ENCODE assay signal across 19 cellular contexts in the genomic region with DNA sequence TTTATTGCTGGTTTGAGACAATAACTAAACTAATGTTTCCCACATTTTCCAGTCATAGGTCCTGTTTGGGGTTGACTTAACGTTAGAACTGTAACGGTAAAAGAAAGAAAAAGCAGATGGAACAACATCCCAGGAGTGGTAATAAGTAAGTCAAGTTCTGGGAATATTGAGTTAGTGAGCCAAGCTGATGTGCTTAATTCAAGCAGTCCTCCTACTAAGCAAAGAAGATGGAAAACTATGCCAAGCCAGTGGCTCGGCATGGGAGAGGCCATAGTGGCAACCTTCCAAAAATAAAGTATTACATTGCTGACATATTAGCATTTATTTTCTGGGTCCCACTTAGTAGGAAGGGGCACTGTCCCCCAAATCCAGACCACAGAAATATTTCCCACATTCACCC.
DNase-seq lines count a peak whose midpoint lies in the region; ATAC-seq and TF ChIP-seq lines count a peak whose summit lies in the region.
"Had no signal": no experiment of that assay in that cellular context is flagged by ENCODE, and none has a peak within 500 bp of the region (broad histone marks: within the 10 kb centered on the region; RNA-seq: fewer than 3 reads in every experiment).

No MANE protein-coding gene starts in this region.

- H3K36me3 Mint-ChIP-seq in mesothelial cell of epicardium: no peaks in the 10 kb centered on the region
- H3K36me3 Mint-ChIP-seq: IgD-negative memory B cell had no signal

- H3K4me3 Mint-ChIP-seq in mesothelial cell of epicardium: no peak overlapping the region
- H3K4me3 Mint-ChIP-seq: IgD-negative memory B cell had no signal

- no peak for ATAC-seq in HG02623 (IDR thresholded peaks at IDR 0.05; ENCODE audit: unreplicated experiment)
- ATAC-seq in lower lobe of right lung: no peak
- no peak for ATAC-seq in HG03378 (IDR thresholded peaks at IDR 0.05; ENCODE audit: unreplicated experiment)
- ATAC-seq: left lobe of liver had no signal

- intact Hi-C loops in lower lobe of right lung (cut with DNase I): no loop called here

- no peaks in the 10 kb centered on the region for H4K20me1 ChIP-seq in GM23248 (ENCODE audit: insufficient read depth)

- H3K27me3 ChIP-seq in GM23248 (replicated peaks; ENCODE audit: insufficient read depth): no peaks in the 10 kb centered on the region
- no peaks in the 10 kb centered on the region for H3K27me3 ChIP-seq in lower lobe of right lung (ENCODE audit: low read depth)

- H3K9me3 Mint-ChIP-seq in mesothelial cell of epicardium: no peaks in the 10 kb centered on the region
- H3K9me3 Mint-ChIP-seq: activated T-helper 2 cell treated with anti-CD3 and anti-CD28 coated beads, Interferon-gamma antibody, Interleukin-2, Interleukin-4, amounts not matched to agents 10 μg/mL and 5 μg/mL and 100 μg/mL, durations not matched to agents 14 hours and 24 hours and 36 hours had no signal

- no peak for TF ChIP-seq CTCF in AG09309 (IDR thresholded peaks at IDR 0.05; ENCODE audit: control insufficient read depth, insufficient read depth, low read depth, low read length, missing control alignments)
- TF ChIP-seq CTCF in astrocyte of the spinal cord (IDR thresholded peaks at IDR 0.05; ENCODE audit: low read depth, low read length): no peak
- TF ChIP-seq CTCF in mesothelial cell of epicardium (IDR thresholded peaks at IDR 0.05; ENCODE audit: unreplicated experiment): no peak
- no peak for TF ChIP-seq CTCF in lower lobe of right lung (IDR thresholded peaks at IDR 0.05)

- no peak overlapping the region for H2AFZ ChIP-seq in GM23248

- H3K9ac ChIP-seq in GM23248: no peak overlapping the region

- H3K27ac Mint-ChIP-seq in mesothelial cell of epicardium: peak overlapping the region; percentile 40
- H3K27ac Mint-ChIP-seq: activated T-helper 2 cell treated with anti-CD3 and anti-CD28 coated beads, Interferon-gamma antibody, Interleukin-2, Interleukin-4, amounts not matched to agents 10 μg/mL and 5 μg/mL and 100 μg/mL, durations not matched to agents 14 hours and 24 hours and 36 hours; IgD-negative memory B cell had no signal

- H3K9me3 ChIP-seq in GM23248 (ENCODE audit: low read depth) (no peaks in the 10 kb centered on the region), lower lobe of right lung (no peaks in the 10 kb centered on the region)
- H3K9me3 ChIP-seq: thoracic aorta had no signal

- H3F3A ChIP-seq in GM23248 (ENCODE audit: insufficient read depth): peaks cover 23% of the 10 kb centered on the region

- H3K4me1 ChIP-seq in GM23248 (ENCODE audit: insufficient read depth) (peaks cover 24% of the 10 kb centered on the region), lower lobe of right lung (peaks cover 9% of the 10 kb centered on the region)

- no peaks in the 10 kb centered on the region for H3K9me2 ChIP-seq in GM23248 (ENCODE audit: insufficient read depth)

- in situ Hi-C loops in GM23248 (cut with MboI) (no loop called here), astrocyte of the spinal cord (cut with HindIII; ENCODE audit: low sequenced_read_pairs) (no loop called here)

- peaks cover 12% of the 10 kb centered on the region for H3K27me3 Mint-ChIP-seq in mesothelial cell of epicardium (ENCODE audit: low read depth)

- peak; percentile 77 for DNase-seq in AG09309 (ENCODE audit: low read depth)
- DNase-seq in GM23248: peak; percentile 64
- peak; percentile 72 for DNase-seq in astrocyte of the spinal cord (ENCODE audit: low read depth, low spot score)
- no peak for DNase-seq in mesothelial cell of epicardium (ENCODE audit: low spot score in 2 of 2, unreplicated experiment in 2 of 2)
- DNase-seq in DMS153 treated with DMSO at 0.1 percent for 48 hours (lab: John Stamatoyannopoulos, UW; ENCODE audit: unreplicated experiment): no peak
- no peak for DNase-seq in lower lobe of right lung
- DNase-seq: activated CD4-positive, alpha-beta T cell treated with anti-CD3 and anti-CD28 coated beads for 48 hours; caudate nucleus; erythroblast; MV-4-11; SIG-M5; stimulated activated CD4-positive, alpha-beta T cell treated with anti-CD3 and anti-CD28 coated beads, Interleukin-15, amount 100 ng/mL, for 24 hours; T-helper 1 cell had no signal

- H3K27ac ChIP-seq in GM23248 (no peak overlapping the region), lower lobe of right lung (no peak overlapping the region)
- H3K27ac ChIP-seq: thoracic aorta had no signal

- WGBS in GM23248 (ENCODE audit: low coverage in 1 of 2, low lambda C conversion rate in 2 of 2, missing lambda C conversion rate in 2 of 2), 2 experiments: 21 to 31% methylated on average over 3 of the region's 3 CpGs

- H3K4me2 ChIP-seq in GM23248 (ENCODE audit: unreplicated experiment): peak overlapping the region; percentile 33

- peaks cover 17% of the 10 kb centered on the region for H3K4me1 Mint-ChIP-seq in mesothelial cell of epicardium

- no peaks in the 10 kb centered on the region for H3K79me2 ChIP-seq in GM23248 (ENCODE audit: insufficient read depth)

- H3K36me3 ChIP-seq in GM23248 (ENCODE audit: low read depth): no peaks in the 10 kb centered on the region
- no peaks in the 10 kb centered on the region for H3K36me3 ChIP-seq in lower lobe of right lung
- H3K36me3 ChIP-seq: thoracic aorta had no signal

- H3K4me3 ChIP-seq in AG09309 (ENCODE audit: control insufficient read depth, low read depth, low read length) (no peak overlapping the region), GM23248 (no peak overlapping the region), astrocyte of the spinal cord (ENCODE audit: low read depth, low read length) (no peak overlapping the region), lower lobe of right lung (no peak overlapping the region)
- H3K4me3 ChIP-seq: thoracic aorta had no signal

Comparison
In these comparisons a context has a peak if more than half of its experiments do, and no peak if none do; other contexts are left out.
1. DNase-seq: peak in AG09309 (single experiment), GM23248 (single experiment) and astrocyte of the spinal cord (single experiment); none in mesothelial cell of epicardium (0 of 2), DMS153 treated with DMSO at 0.1 percent for 48 hours (single experiment) and lower lobe of right lung (single experiment).